8 cellular contexts compared by ENCODE assay signal in the genomic region with DNA sequence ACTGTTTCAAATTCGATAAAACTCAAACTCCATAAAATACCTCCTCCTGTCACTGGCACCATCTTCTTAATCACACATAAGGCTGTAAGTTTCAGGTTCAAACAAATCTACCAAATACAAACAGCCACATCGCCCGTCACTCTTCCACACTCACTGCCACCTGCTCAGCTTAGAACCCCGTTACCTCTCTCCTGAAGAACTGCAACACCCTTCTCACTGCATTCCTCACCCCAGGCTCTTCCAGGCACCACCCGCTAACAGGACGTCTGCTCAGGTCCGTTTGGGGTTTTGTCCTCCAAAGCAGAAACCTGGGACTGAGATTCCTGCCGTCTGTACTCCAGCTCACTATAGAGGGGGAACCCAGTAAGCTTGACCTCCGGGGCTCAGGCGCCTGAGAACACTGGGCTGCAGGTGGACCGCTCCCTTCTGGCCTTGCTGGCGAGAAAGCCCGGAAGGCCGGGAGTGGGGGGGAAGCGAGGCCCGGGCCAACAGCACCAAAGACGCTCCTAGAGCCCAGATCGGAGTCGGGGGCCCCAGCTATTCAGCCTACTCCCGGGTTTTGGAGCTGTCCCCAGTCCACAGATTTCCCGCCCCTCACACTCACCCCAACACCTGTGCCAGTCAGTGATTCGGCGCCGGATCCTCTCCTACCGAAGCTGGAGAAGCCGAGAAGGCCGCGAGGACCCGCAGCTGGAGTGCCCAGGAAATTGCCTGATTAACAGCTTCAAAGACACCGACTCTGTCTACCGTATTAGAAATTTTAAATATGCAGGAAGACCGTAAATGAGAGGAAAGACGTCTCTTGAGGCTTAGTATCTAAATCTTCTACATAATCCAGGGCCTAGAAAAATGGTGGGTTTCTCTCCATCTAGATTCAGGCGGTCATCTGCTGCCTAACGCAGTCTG. TPM values are rescaled to one million over a fixed set of nuclear protein-coding genes. Genes with fewer than 3 reads are reported as not detected.
DNase-seq lines count a peak whose midpoint lies in the region; ATAC-seq and TF ChIP-seq lines count a peak whose summit lies in the region.

A gene with protein sequence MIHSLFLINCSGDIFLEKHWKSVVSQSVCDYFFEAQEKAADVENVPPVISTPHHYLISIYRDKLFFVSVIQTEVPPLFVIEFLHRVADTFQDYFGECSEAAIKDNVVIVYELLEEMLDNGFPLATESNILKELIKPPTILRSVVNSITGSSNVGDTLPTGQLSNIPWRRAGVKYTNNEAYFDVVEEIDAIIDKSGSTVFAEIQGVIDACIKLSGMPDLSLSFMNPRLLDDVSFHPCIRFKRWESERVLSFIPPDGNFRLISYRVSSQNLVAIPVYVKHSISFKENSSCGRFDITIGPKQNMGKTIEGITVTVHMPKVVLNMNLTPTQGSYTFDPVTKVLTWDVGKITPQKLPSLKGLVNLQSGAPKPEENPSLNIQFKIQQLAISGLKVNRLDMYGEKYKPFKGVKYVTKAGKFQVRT (minus strand): TSS at position 678 of the 906 bp plus-strand sequence. CDS start 12,449 bp downstream, outside the sequence.

- H3K36me3 Mint-ChIP-seq in natural killer cell: no peaks in the 10 kb centered on the region

- peaks cover 19 to 24% of the 10 kb centered on the region in 2 donors for H3K4me1 Mint-ChIP-seq in natural killer cell

- H3K4me3 ChIP-seq in epithelial cell of proximal tubule (ENCODE audit: low read depth, low read length): peak within 1 kb of the TSS; percentile 82

- intact Hi-C loops in natural killer cell (cut with micrococcal nuclease): loop anchor here (1.0 to 5.0 kb wide), 5 partner anchors 26 to 960 kb away; a partner anchor contains a TSS

- ATAC-seq in GM18870 (IDR thresholded peaks at IDR 0.05; ENCODE audit: unreplicated experiment) (peak; percentile 31), HG03103 (IDR thresholded peaks at IDR 0.05; ENCODE audit: low read depth, unreplicated experiment) (peak; percentile 27), natural killer cell (peak; percentile 62 to 73 (median 63))

- DNase-seq in AG08395 (ENCODE audit: low spot score) (peak; percentile 79), NCI-H774 (lab: John Stamatoyannopoulos, UW) (peak; percentile 92), activated T-cell treated with anti-CD3 and anti-CD28 coated beads for 24 hours (ENCODE audit: low read depth) (peak; percentile 72), epithelial cell of proximal tubule (ENCODE audit: low read depth) (no peak), natural killer cell (peak; percentile 75)
- peak in 5 of 6 experiments; percentile 35 to 98 (median 84) for DNase-seq in stimulated activated naive CD4-positive, alpha-beta T cell (lab: John Stamatoyannopoulos, UW)

- H3K9me3 Mint-ChIP-seq in natural killer cell: no peaks in the 10 kb centered on the region

- H3K27ac Mint-ChIP-seq in natural killer cell: no peak within 1 kb of the TSS

- H3K27me3 Mint-ChIP-seq in natural killer cell (ENCODE audit: low read depth in 2 of 2): no peaks in the 10 kb centered on the region

- TF ChIP-seq CTCF in epithelial cell of proximal tubule (conservative IDR thresholded peaks at IDR 0.05; ENCODE audit: low read depth, low read length) (no peak), natural killer cell (IDR thresholded peaks at IDR 0.05) (no peak)

- no peak within 1 kb of the TSS for H3K4me3 Mint-ChIP-seq in natural killer cell

RNA-seq across cellular contexts. Expression of the gene that starts here (rescaled TPM):
- total RNA-seq in epithelial cell of proximal tubule (39.1 and 39.3 TPM in 2 replicates), natural killer cell (10 to 100 TPM; 40.6 to 48.8 (median 41.5) TPM)
